Comparison of ENCODE assay signal across 8 cellular contexts in genomic region chr2:69305712-69306611, GRCh38.
DNase-seq lines count a peak whose midpoint lies in the region; ATAC-seq, FAIRE-seq and TF ChIP-seq lines count a peak whose summit lies in the region.

No MANE protein-coding gene starts in this region.

- no peaks in the 10 kb centered on the region for H3K4me1 ChIP-seq in KMS-11 (ENCODE audit: low read depth, poor library complexity, severe bottlenecking)
- H3K4me1 ChIP-seq in ectodermal cell (ENCODE audit: control insufficient read depth, insufficient read depth, low read length), result peaks cover 3% of the 10 kb centered on the region

- peak overlapping the region; percentile 95 for H2AFZ ChIP-seq in KMS-11 (ENCODE audit: low read depth)

- H3K4me1 Mint-ChIP-seq in natural killer cell, result peaks cover 28 to 41% of the 10 kb centered on the region in 2 donors

- TF ChIP-seq CTCF in KMS-11 (conservative IDR thresholded peaks at IDR 0.05; ENCODE audit: low read depth, low read length) (no peak), natural killer cell (IDR thresholded peaks at IDR 0.05) (no peak), GM20000 (IDR thresholded peaks at IDR 0.05; ENCODE audit: extremely low read depth, missing control alignments) (no peak), D721Med (IDR thresholded peaks at IDR 0.05; ENCODE audit: insufficient read depth, missing control alignments) (no peak)

- H3K27ac ChIP-seq in KMS-11 (no peak overlapping the region), ectodermal cell (ENCODE audit: insufficient read depth, low read depth, low read length, poor library complexity, severe bottlenecking) (no peak overlapping the region)

- no peaks in the 10 kb centered on the region for H3K36me3 ChIP-seq in KMS-11 (ENCODE audit: insufficient read depth)
- no peaks in the 10 kb centered on the region for H3K36me3 ChIP-seq in ectodermal cell (ENCODE audit: control insufficient read depth, insufficient read depth, low read length)

- H3K27ac Mint-ChIP-seq in natural killer cell, result no peak overlapping the region

- no peaks in the 10 kb centered on the region for H4K20me1 ChIP-seq in KMS-11 (ENCODE audit: insufficient read depth)

- DNase-seq in AG20443 (ENCODE audit: low spot score) (peak; percentile 64), natural killer cell (no peak), SHP77 treated with DMSO at 0.1 percent for 48 hours (lab: John Stamatoyannopoulos, UW) (no peak), GM20000 (ENCODE audit: low spot score) (no peak), D721Med (ENCODE audit: insufficient read length, low spot score) (no peak)

- H3K27me3 Mint-ChIP-seq in natural killer cell (ENCODE audit: low read depth in 2 of 2), result peaks cover 19 to 38% of the 10 kb centered on the region in 2 donors

- no peaks in the 10 kb centered on the region for H3K79me2 ChIP-seq in KMS-11 (ENCODE audit: insufficient read depth, low read depth)

- H3K4me3 ChIP-seq in KMS-11 (IDR thresholded peaks at IDR 0.05; ENCODE audit: insufficient read depth, low read depth, low read length), result no peak overlapping the region
- peak overlapping the region; percentile 36 for H3K4me3 ChIP-seq in ectodermal cell (ENCODE audit: insufficient read depth, low read depth, low read length)

- H3K27me3 ChIP-seq in KMS-11 (ENCODE audit: insufficient read depth, low read depth) (no peaks in the 10 kb centered on the region), ectodermal cell (ENCODE audit: control insufficient read depth, insufficient read depth, low read length, poor library complexity, severe bottlenecking) (peaks cover 29% of the 10 kb centered on the region)

- WGBS in ectodermal cell, 2 experiments, result 27 to 29% methylated on average over 32 of the region's 32 CpGs

- H3K36me3 Mint-ChIP-seq in natural killer cell, result no peaks in the 10 kb centered on the region

- no peaks in the 10 kb centered on the region for H3K9me3 Mint-ChIP-seq in natural killer cell

- H3K9ac ChIP-seq in KMS-11, result no peak overlapping the region

- no peaks in the 10 kb centered on the region for H3K9me3 ChIP-seq in ectodermal cell (ENCODE audit: control insufficient read depth, low read length)

- peak overlapping the region; percentile 69 for H3K4me3 Mint-ChIP-seq in natural killer cell

- intact Hi-C loops in natural killer cell (cut with micrococcal nuclease), result no loop called here

- no peak for FAIRE-seq in D721Med (lab: Jason Lieb, UNC)

- H3K4me2 ChIP-seq in KMS-11, result peak overlapping the region; percentile 81

- no peak for ATAC-seq in natural killer cell
- no peak for ATAC-seq in HG03045 (IDR thresholded peaks at IDR 0.05; ENCODE audit: unreplicated experiment)
